Comparison of ENCODE assay signal across 14 cellular contexts in the genomic region with DNA sequence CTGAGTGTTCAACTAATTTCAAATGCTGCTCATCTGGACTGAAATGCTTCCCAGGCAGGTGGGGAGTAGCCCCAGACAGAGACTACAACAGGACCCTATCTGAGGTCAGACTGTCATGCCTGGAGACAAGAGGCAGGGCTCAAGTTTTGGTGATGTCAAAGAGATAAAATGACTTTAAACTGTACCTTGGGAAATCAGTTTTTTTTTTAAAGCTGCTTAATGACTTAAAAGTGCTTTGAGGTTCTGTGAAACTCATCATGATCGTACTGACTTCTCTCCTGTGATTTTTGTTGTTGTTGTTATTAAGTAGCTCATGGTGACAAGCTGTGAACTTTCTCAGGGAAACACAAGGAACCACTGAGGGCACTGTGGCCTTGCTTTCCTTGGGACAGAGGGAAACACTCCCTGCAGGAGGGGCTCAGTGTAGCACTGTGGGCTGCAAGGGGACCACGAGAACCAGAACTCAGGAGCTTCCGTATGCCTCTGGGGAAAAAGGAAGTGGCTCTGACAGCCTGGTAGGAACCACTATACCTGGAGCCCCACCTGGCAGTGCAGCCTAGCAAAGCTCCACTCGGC. TPM values are rescaled to one million over a fixed set of nuclear protein-coding genes. Genes with fewer than 3 reads are reported as not detected.
DNase-seq lines count a peak whose midpoint lies in the region; ATAC-seq and FAIRE-seq lines count a peak whose summit lies in the region.
"Had no signal": no experiment of that assay in that cellular context is flagged by ENCODE, and none has a peak within 500 bp of the region (broad histone marks: within the 10 kb centered on the region; RNA-seq: fewer than 3 reads in every experiment).

No MANE protein-coding gene starts in this region.

- no peaks in the 10 kb centered on the region for H3K9me3 Mint-ChIP-seq in T-cell
- H3K9me3 Mint-ChIP-seq in effector memory CD8-positive, alpha-beta T cell, result no peaks in the 10 kb centered on the region

- ATAC-seq in T-cell (replicated peaks in 1 of 4), result peak in 3 of 4 experiments; percentile 5 to 50 (median 11)
- peak; percentile 53 for ATAC-seq in effector memory CD8-positive, alpha-beta T cell (replicated peaks)
- ATAC-seq in HG03439 (IDR thresholded peaks at IDR 0.05; ENCODE audit: unreplicated experiment), result no peak
- ATAC-seq in GM19023 (IDR thresholded peaks at IDR 0.05; ENCODE audit: unreplicated experiment), result no peak

- peaks cover 10% of the 10 kb centered on the region for H3K36me3 Mint-ChIP-seq in T-cell
- H3K36me3 Mint-ChIP-seq in effector memory CD8-positive, alpha-beta T cell (ENCODE audit: insufficient read depth), result peaks cover 7% of the 10 kb centered on the region

- POLR2A ChIA-PET in T-cell (lab: Charles Lee), result interaction anchor here (0.5 to 0.8 kb wide), 6 partner anchors 9 to 87 kb away, joined by 3 to 4 read pairs (median 3); partner anchors contain the start of gene HIPK2 (in 1 of the 2)

- H3K27ac Mint-ChIP-seq in T-cell, result peak overlapping the region; percentile 99 to 100
- H3K27ac Mint-ChIP-seq in effector memory CD8-positive, alpha-beta T cell, result peak overlapping the region; percentile 87 to 90

- no peaks in the 10 kb centered on the region for H3K27me3 Mint-ChIP-seq in T-cell
- H3K27me3 Mint-ChIP-seq in effector memory CD8-positive, alpha-beta T cell, result no peaks in the 10 kb centered on the region

- peak overlapping the region; percentile 18 to 77 (median 73) for H3K4me3 Mint-ChIP-seq in T-cell
- peak overlapping the region; percentile 58 to 67 for H3K4me3 Mint-ChIP-seq in effector memory CD8-positive, alpha-beta T cell

- DNase-seq in GM19239 (ENCODE audit: insufficient read length, low spot score) (no peak), T-cell (peak in 6 of 34 experiments; percentile 11 to 53 (median 18)), renal cortical epithelial cell (ENCODE audit: low read depth) (peak; percentile 44), OCI-M1 (lab: John Stamatoyannopoulos, UW) (no peak)
- DNase-seq in effector memory CD8-positive, alpha-beta T cell, result no peak
- DNase-seq: activated effector memory CD4-positive, alpha-beta T cell treated with Interleukin-2 at 50 U/mL for 16 hours; colonic mucosa; DMS79 treated with DMSO at 0.1 percent for 48 hours; kidney glomerular epithelial cell; NCI-H2171; stimulated activated CD4-positive, alpha-beta T cell treated with anti-CD3 and anti-CD28 coated beads, Interleukin-2, amount 100 ng/mL, for 24 hours had no signal

- CTCF ChIA-PET in T-cell (lab: Charles Lee), result interaction anchor here in 1 of 2 donors (0.6 to 1.1 kb wide), 2 partner anchors 121 to 1772 kb away, joined by 3 to 6 read pairs; no protein-coding TSS in a partner anchor

- FAIRE-seq in GM19239 (lab: Jason Lieb, UNC), result peak; percentile 21
- FAIRE-seq: TTC549 had no signal

- peaks cover 84 to 88% (median 88%) of the 10 kb centered on the region in 3 donors for H3K4me1 Mint-ChIP-seq in T-cell
- peaks cover 44 to 50% of the 10 kb centered on the region in 2 donors for H3K4me1 Mint-ChIP-seq in effector memory CD8-positive, alpha-beta T cell (ENCODE audit: low read depth in 2 of 2)

RNA-seq across cellular contexts. Expression of gene HIPK2, which starts 9.5 kb away (rescaled TPM):
- total RNA-seq in T-cell (10 to 100 TPM; 32.7 to 34.5 (median 33.5) TPM), renal cortical epithelial cell (22.7 and 186 TPM in 2 replicates)

Comparison
In these comparisons a context has a peak if more than half of its experiments do, and no peak if none do; other contexts are left out.
1. ATAC-seq: peak in T-cell (3 of 4) and effector memory CD8-positive, alpha-beta T cell (single experiment); none in HG03439 (single experiment) and GM19023 (single experiment).